8 cellular contexts compared by ENCODE assay signal in genomic region chr6:42449917-42450313, GRCh38. TPM values are rescaled to one million over a fixed set of nuclear protein-coding genes. Genes with fewer than 3 reads are reported as not detected.
DNase-seq lines count a peak whose midpoint lies in the region; ATAC-seq and TF ChIP-seq lines count a peak whose summit lies in the region.

No MANE protein-coding gene starts in this region.

- peak overlapping the region; percentile 88 for H2AFZ ChIP-seq in GM23248

- H3K9me3 ChIP-seq in GM23248 (ENCODE audit: low read depth) = no peaks in the 10 kb centered on the region
- H3K9me3 ChIP-seq in gastrocnemius medialis = no peaks in the 10 kb centered on the region

- peak overlapping the region; percentile 89 for H3K4me3 ChIP-seq in GM23248
- H3K4me3 ChIP-seq in gastrocnemius medialis = peak overlapping the region; percentile 60 to 92 (median 71)

- peak overlapping the region; percentile 82 for H3K9ac ChIP-seq in GM23248

- H3K4me1 ChIP-seq in GM23248 (ENCODE audit: insufficient read depth) = peaks cover 16% of the 10 kb centered on the region
- H3K4me1 ChIP-seq in gastrocnemius medialis = peaks cover 0 to 13% of the 10 kb centered on the region in 2 donors

- H3F3A ChIP-seq in GM23248 (ENCODE audit: insufficient read depth) = no peaks in the 10 kb centered on the region; the same call in none of the 2 replicates

- H3K27ac ChIP-seq in GM23248 (peak overlapping the region; percentile 5; the same call in 1 of the 2 replicates), epithelial cell of prostate (peak overlapping the region; percentile 64), gastrocnemius medialis (peak overlapping the region; percentile 36 to 77 (median 52))

- H3K79me2 ChIP-seq in GM23248 (ENCODE audit: insufficient read depth) = peaks cover 70% of the 10 kb centered on the region

- no peak for TF ChIP-seq CTCF in gastrocnemius medialis (IDR thresholded peaks at IDR 0.05 in 4 of 5, conservative IDR thresholded peaks at IDR 0.05 in 1 of 5)

- no peaks in the 10 kb centered on the region for H3K36me3 ChIP-seq in GM23248 (ENCODE audit: low read depth)
- no peaks in the 10 kb centered on the region for H3K36me3 ChIP-seq in gastrocnemius medialis

- H3K4me2 ChIP-seq in GM23248 (ENCODE audit: unreplicated experiment) = peak overlapping the region; percentile 93

- intact Hi-C loops in gastrocnemius medialis (cut with DNase I; ENCODE audit: low total_unique reads) = loop anchor here (5.0 kb wide), 1 partner anchor 188 kb away; no protein-coding TSS in a partner anchor

- H4K20me1 ChIP-seq in GM23248 (ENCODE audit: insufficient read depth) = no peaks in the 10 kb centered on the region

- DNase-seq in GM23248 = peak; percentile 18
- DNase-seq in epithelial cell of prostate (ENCODE audit: low read depth, low spot score) = no peak
- DNase-seq in gastrocnemius medialis = no peak
- DNase-seq in NCI-H526 treated with DMSO at 0.1 percent for 48 hours (lab: John Stamatoyannopoulos, UW) = no peak
- no peak for DNase-seq in T-helper 9 cell
- no peak for DNase-seq in kidney tubule cell (ENCODE audit: low spot score)
- no peak for DNase-seq in MV-4-11 (lab: John Stamatoyannopoulos, UW)

- H3K27me3 ChIP-seq in GM23248 (replicated peaks; ENCODE audit: insufficient read depth) = no peaks in the 10 kb centered on the region
- no peaks in the 10 kb centered on the region for H3K27me3 ChIP-seq in gastrocnemius medialis

- WGBS in GM23248 (ENCODE audit: low coverage in 1 of 2, low lambda C conversion rate in 2 of 2, missing lambda C conversion rate in 2 of 2), 2 experiments = 9 to 13% methylated on average over 4 of the region's 4 CpGs

- no peak for TF ChIP-seq POLR2A in gastrocnemius medialis (IDR thresholded peaks at IDR 0.05)

- H3K9me2 ChIP-seq in GM23248 (ENCODE audit: insufficient read depth) = no peaks in the 10 kb centered on the region

- in situ Hi-C loops in GM23248 (cut with MboI) (no loop called here), gastrocnemius medialis (cut with MboI; ENCODE audit: low sequenced_read_pairs in 4 of 4) (no loop called here)

- no peak for ATAC-seq in gastrocnemius medialis

TF ChIP-seq in PFSK-1, 5 proteins besides CTCF, POLR2A, EP300 and RAD21:
- TF ChIP-seq TAF1 (IDR thresholded peaks at IDR 0.05; ENCODE audit: borderline replicate concordance, insufficient read depth, low read length) (no peak), REST (IDR thresholded peaks at IDR 0.05; ENCODE audit: insufficient read depth in 1 of 2, low read depth in 2 of 2, low read length in 2 of 2) (no peak), SIN3A (IDR thresholded peaks at IDR 0.05; ENCODE audit: borderline replicate concordance, insufficient read depth, low read length) (no peak), POLR2AphosphoS5 (IDR thresholded peaks at IDR 0.05; ENCODE audit: low read depth, low read length) (peak; percentile 26; the same call in 1 of the 2 replicates), FOXP2 (optimal IDR thresholded peaks at IDR 0.05; ENCODE audit: borderline replicate concordance, extremely low read depth, extremely low read length, insufficient read depth) (no peak)

RNA-seq across cellular contexts. Expression of gene TRERF1, which starts 1.8 kb away (rescaled TPM):
- total RNA-seq in GM23248 (2014; rRNA removed; shearing (Covaris generic)) = 2.7 and 4.7 TPM in 2 replicates
- polyA plus RNA-seq in GM23248 (2016; fragmentation: Nextera tagmentation; extraction: Ambion mirVana) = 2.8 and 3.1 TPM in 2 replicates
- 14.7 TPM for polyA plus RNA-seq in PFSK-1 (2012; ENCODE audit: insufficient read length, low read depth)
- under 1 TPM; 0.47 to 0.87 (median 0.50) TPM for total RNA-seq in gastrocnemius medialis

Comparison
In these comparisons a context has a peak if more than half of its experiments do, and no peak if none do; other contexts are left out.
1. H3K27ac ChIP-seq: peak in every context shown above with its lines; median percentile 64 in epithelial cell of prostate; 52 in gastrocnemius medialis; 5 in GM23248.